ENCODE assay signal across 1 cellular context in genomic region chr18:59172664-59173249, GRCh38.
TF ChIP-seq lines count a peak whose summit lies in the region.

No MANE protein-coding gene starts in this region.

TF ChIP-seq in HepG2, 621 proteins besides CTCF, POLR2A, EP300 and RAD21:
- TF ChIP-seq SNAPC5 (CRISPR knock-in tag; IDR thresholded peaks at IDR 0.05; ENCODE audit: borderline replicate concordance) (no peak), ZNF317 (CRISPR knock-in tag; IDR thresholded peaks at IDR 0.05) (peak; percentile 99), STAG1 (CRISPR knock-in tag; IDR thresholded peaks at IDR 0.05) (no peak), SIX1 (CRISPR knock-in tag; IDR thresholded peaks at IDR 0.05; ENCODE audit: borderline replicate concordance) (no peak)
